8 cellular contexts compared by ENCODE assay signal in genomic region chr15:32844118-32844711, GRCh38.
DNase-seq lines count a peak whose midpoint lies in the region; ATAC-seq and TF ChIP-seq lines count a peak whose summit lies in the region.

No MANE protein-coding gene starts in this region.

- no TSS peak for BruUV-seq in A673 (replicated peaks; lab: Mats Ljungman, UMichigan)

- no peak overlapping the region for H3K27ac Mint-ChIP-seq in T-helper 2 cell treated with Interferon-gamma antibody and Interleukin-4, amounts not matched to agents 5 μg/mL and 100 μg/mL, for 36 hours

- H3K36me3 ChIP-seq in A673 (ENCODE audit: insufficient read depth, low read length, poor library complexity, severe bottlenecking) (no peaks in the 10 kb centered on the region), RWPE2 (ENCODE audit: low read depth) (no peaks in the 10 kb centered on the region)

- no peak overlapping the region for H3K27ac ChIP-seq in A673 (ENCODE audit: low read depth, low read length, poor library complexity, severe bottlenecking)
- H3K27ac ChIP-seq in RWPE2 (ENCODE audit: poor library complexity, severe bottlenecking), result no peak overlapping the region

- intact Hi-C loops in A673 (cut with micrococcal nuclease; ENCODE audit: unreplicated experiment), result loop anchor here (5.0 kb wide), 1 partner anchor 93 kb away; no protein-coding TSS in a partner anchor

- no peaks in the 10 kb centered on the region for H3K4me1 Mint-ChIP-seq in T-helper 2 cell treated with Interferon-gamma antibody and Interleukin-4, amounts not matched to agents 5 μg/mL and 100 μg/mL, for 36 hours (ENCODE audit: low read depth)

- H3K27me3 ChIP-seq in A673 (replicated peaks; ENCODE audit: insufficient read depth, low read depth, low read length, poor library complexity) (peaks cover 13% of the 10 kb centered on the region), RWPE2 (ENCODE audit: insufficient read depth, poor library complexity, severe bottlenecking) (no peaks in the 10 kb centered on the region)

- peak; percentile 76; the same call in 2 of the 3 replicates for ATAC-seq in RWPE2 (ENCODE audit: low read depth)
- ATAC-seq in HG03565 (IDR thresholded peaks at IDR 0.05; ENCODE audit: unreplicated experiment), result no peak
- no peak for ATAC-seq in HG02763 (IDR thresholded peaks at IDR 0.05; ENCODE audit: unreplicated experiment)

- H3K27me3 Mint-ChIP-seq in T-helper 2 cell treated with Interferon-gamma antibody and Interleukin-4, amounts not matched to agents 5 μg/mL and 100 μg/mL, for 36 hours (ENCODE audit: low read depth), result peaks cover 2% of the 10 kb centered on the region

- DNase-seq in A673 (ENCODE audit: low spot score), result peak; percentile 59
- peak; percentile 35 for DNase-seq in H4 (ENCODE audit: low spot score)
- no peak for DNase-seq in RWPE2 (ENCODE audit: low spot score)
- peak; percentile 21 for DNase-seq in germinal center (ENCODE audit: low spot score)
- no peak for DNase-seq in DMS79 treated with DMSO at 0.1 percent for 48 hours (lab: John Stamatoyannopoulos, UW)
- DNase-seq in T-helper 2 cell treated with Interferon-gamma antibody and Interleukin-4, amounts not matched to agents 5 μg/mL and 100 μg/mL, for 36 hours (ENCODE audit: low spot score), result no peak

- TF ChIP-seq CTCF in A673 (conservative IDR thresholded peaks at IDR 0.05; ENCODE audit: low read depth, low read length) (peak; percentile 77), RWPE2 (IDR thresholded peaks at IDR 0.05; ENCODE audit: poor library complexity, severe bottlenecking) (peak; percentile 99)

- H3K9me3 ChIP-seq in A673 (ENCODE audit: low read depth, low read length, poor library complexity, severe bottlenecking) (no peaks in the 10 kb centered on the region), RWPE2 (ENCODE audit: severe bottlenecking) (no peaks in the 10 kb centered on the region)

- H3K4me1 ChIP-seq in A673 (ENCODE audit: insufficient read depth, low read length, poor library complexity, severe bottlenecking) (peaks cover 6% of the 10 kb centered on the region), RWPE2 (ENCODE audit: insufficient read depth, poor library complexity, severe bottlenecking) (peaks cover 2% of the 10 kb centered on the region)

- H3K9me3 Mint-ChIP-seq in T-helper 2 cell treated with Interferon-gamma antibody and Interleukin-4, amounts not matched to agents 5 μg/mL and 100 μg/mL, for 36 hours, result no peaks in the 10 kb centered on the region

- no peak overlapping the region for H3K4me3 Mint-ChIP-seq in T-helper 2 cell treated with Interferon-gamma antibody and Interleukin-4, amounts not matched to agents 5 μg/mL and 100 μg/mL, for 36 hours

- CTCF ChIA-PET in A673 (lab: Charles Lee), result interaction anchor here (0.6 to 3.0 kb wide), 7 partner anchors 10 to 678 kb away, joined by 3 to 41 read pairs (median 3); no protein-coding TSS in a partner anchor

- POLR2A ChIA-PET in A673 (lab: Charles Lee; ENCODE audit: low non-redundant PET), result interaction anchor here (0.6 to 1.3 kb wide), 2 partner anchors 26 to 199 kb away, joined by 3 to 18 read pairs; no protein-coding TSS in a partner anchor

- no peaks in the 10 kb centered on the region for H3K36me3 Mint-ChIP-seq in T-helper 2 cell treated with Interferon-gamma antibody and Interleukin-4, amounts not matched to agents 5 μg/mL and 100 μg/mL, for 36 hours (ENCODE audit: low read depth)

- H3K4me3 ChIP-seq in A673 (ENCODE audit: low read depth, low read length, poor library complexity, severe bottlenecking), result no peak overlapping the region
- no peak overlapping the region for H3K4me3 ChIP-seq in RWPE2 (ENCODE audit: severe bottlenecking)

Comparison
In these comparisons a context has a peak if more than half of its experiments do, and no peak if none do; other contexts are left out.
1. DNase-seq: peak in A673 (single experiment), H4 (single experiment) and germinal center (single experiment); none in RWPE2 (single experiment), DMS79 treated with DMSO at 0.1 percent for 48 hours (single experiment) and T-helper 2 cell treated with Interferon-gamma antibody and Interleukin-4, amounts not matched to agents 5 μg/mL and 100 μg/mL, for 36 hours (single experiment).